In the genomic region with DNA sequence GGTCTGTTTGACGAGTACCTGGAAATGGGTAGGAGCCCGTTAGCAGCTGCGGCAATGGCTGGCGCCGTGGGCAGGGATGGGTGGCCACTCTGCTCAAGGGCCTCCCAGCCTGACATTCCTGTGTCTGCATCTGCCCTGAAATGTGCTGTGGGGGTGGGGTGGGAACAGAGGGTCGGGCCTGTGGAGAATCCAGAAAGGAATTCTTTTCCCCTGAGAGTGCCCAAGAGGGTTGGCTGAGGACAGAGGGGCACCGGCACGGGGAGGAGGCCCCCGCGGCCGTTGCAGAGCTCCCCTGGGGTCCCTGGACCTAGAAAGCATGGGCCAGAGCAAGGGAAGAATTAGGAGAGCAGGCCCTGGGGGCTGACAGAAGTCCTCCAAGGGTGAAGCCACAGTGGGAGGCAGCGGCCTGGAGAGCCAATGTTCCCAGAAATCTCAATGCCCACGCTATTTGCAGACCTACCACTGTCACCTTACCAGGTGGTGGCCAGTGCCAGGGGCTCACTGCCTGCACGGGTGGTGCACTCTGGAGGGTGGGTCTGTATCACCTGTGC, we compare ENCODE assay signal across 14 cellular contexts. TPM values are rescaled to one million over a fixed set of nuclear protein-coding genes. Genes with fewer than 3 reads are reported as not detected.
DNase-seq lines count a peak whose midpoint lies in the region; ATAC-seq and TF ChIP-seq lines count a peak whose summit lies in the region.
"Had no signal": no experiment of that assay in that cellular context is flagged by ENCODE, and none has a peak within 500 bp of the region (broad histone marks: within the 10 kb centered on the region; RNA-seq: fewer than 3 reads in every experiment).

No MANE protein-coding gene starts in this region.

- H3K9me3 ChIP-seq in T-helper 17 cell (ENCODE audit: control insufficient read depth, low read length, poor library complexity, severe bottlenecking) (no peaks in the 10 kb centered on the region), gastrocnemius medialis (no peaks in the 10 kb centered on the region)
- H3K9me3 ChIP-seq: gastroesophageal sphincter had no signal

- intact Hi-C loops in gastrocnemius medialis (cut with DNase I; ENCODE audit: low total_unique reads): loop anchor here (2.0 to 10.0 kb wide), 7 partner anchors 53 to 654 kb away; partner anchors contain the start of genes DUSP28, FARP2, MTERF4 and PASK

- in situ Hi-C loops in gastrocnemius medialis (cut with MboI; ENCODE audit: low sequenced_read_pairs in 4 of 4): no loop called here

- no peak for DNase-seq in activated T-cell treated with anti-CD3 and anti-CD28 coated beads, Interleukin-2, amount 50 U/mL, for 4 hours
- no peak for DNase-seq in activated T-cell treated with anti-CD3 and anti-CD28 coated beads, Interleukin-2, amount 50 U/mL, for 48 hours
- DNase-seq in T-helper 17 cell (no peak), iPS-NIHi11 (ENCODE audit: low spot score) (peak; percentile 61), retina (peak; percentile 46), gastrocnemius medialis (no peak)
- DNase-seq in stimulated activated CD4-positive, alpha-beta T cell treated with anti-CD3 and anti-CD28 coated beads, Interleukin-4, amount 100 ng/mL, for 4 hours: no peak
- DNase-seq: ACHN; activated CD4-positive, alpha-beta T cell treated with anti-CD3 and anti-CD28 coated beads, Interleukin-2, amount 50 U/mL, for 4 hours; effector CD8-positive, alpha-beta T cell; occipital lobe had no signal

- H3K9me3 Mint-ChIP-seq in activated T-cell treated with anti-CD3 and anti-CD28 coated beads, Interleukin-2, amount 50 U/mL, for 4 hours: no peaks in the 10 kb centered on the region

- TF ChIP-seq POLR2A in gastrocnemius medialis (IDR thresholded peaks at IDR 0.05) (no peak), GM18505 (IDR thresholded peaks at IDR 0.05; ENCODE audit: borderline replicate concordance, extremely low read depth, insufficient read depth, insufficient read length) (no peak)

- no peaks in the 10 kb centered on the region for H3K36me3 ChIP-seq in gastrocnemius medialis
- H3K36me3 ChIP-seq: gastroesophageal sphincter had no signal

- H3K4me1 Mint-ChIP-seq in activated T-cell treated with anti-CD3 and anti-CD28 coated beads, Interleukin-2, amount 50 U/mL, for 4 hours (ENCODE audit: low read depth): peaks cover 12% of the 10 kb centered on the region
- H3K4me1 Mint-ChIP-seq in T-helper 17 cell: peaks cover 18% of the 10 kb centered on the region

- peaks cover 2% of the 10 kb centered on the region for H3K27me3 Mint-ChIP-seq in activated T-cell treated with anti-CD3 and anti-CD28 coated beads, Interleukin-2, amount 50 U/mL, for 4 hours (ENCODE audit: low read depth)
- no peaks in the 10 kb centered on the region for H3K27me3 Mint-ChIP-seq in T-helper 17 cell

- ATAC-seq in activated T-cell treated with anti-CD3 and anti-CD28 coated beads, Interleukin-2, amount 50 U/mL, for 4 hours: no peak
- ATAC-seq in T-helper 17 cell (no peak), gastrocnemius medialis (no peak), GM18505 (IDR thresholded peaks at IDR 0.05; ENCODE audit: unreplicated experiment) (no peak)

- H3K27ac ChIP-seq in gastrocnemius medialis: no peak overlapping the region
- H3K27ac ChIP-seq: HL-60 had no signal

- H3K36me3 Mint-ChIP-seq in activated T-cell treated with anti-CD3 and anti-CD28 coated beads, Interleukin-2, amount 50 U/mL, for 4 hours (ENCODE audit: insufficient read depth): no peaks in the 10 kb centered on the region
- H3K36me3 Mint-ChIP-seq in T-helper 17 cell (ENCODE audit: low read depth): no peaks in the 10 kb centered on the region

- H3K4me1 ChIP-seq in gastrocnemius medialis: peaks cover 4 to 16% of the 10 kb centered on the region in 2 donors

- H3K27ac Mint-ChIP-seq in T-helper 17 cell: no peak overlapping the region

- no peak overlapping the region for H3K4me3 ChIP-seq in gastrocnemius medialis

- H3K27me3 ChIP-seq in gastrocnemius medialis: no peaks in the 10 kb centered on the region
- H3K27me3 ChIP-seq: gastroesophageal sphincter had no signal

- peak overlapping the region; percentile 69 for H3K4me3 Mint-ChIP-seq in activated T-cell treated with anti-CD3 and anti-CD28 coated beads, Interleukin-2, amount 50 U/mL, for 4 hours
- peak overlapping the region; percentile 85 for H3K4me3 Mint-ChIP-seq in T-helper 17 cell

- no peak for TF ChIP-seq CTCF in gastrocnemius medialis (IDR thresholded peaks at IDR 0.05 in 4 of 5, conservative IDR thresholded peaks at IDR 0.05 in 1 of 5)

RNA-seq across cellular contexts. Expression of gene ANO7, which starts 27.8 kb away (rescaled TPM):
- under 1 TPM; 0.60 to 0.76 (median 0.63) TPM for total RNA-seq in activated T-cell treated with anti-CD3 and anti-CD28 coated beads, Interleukin-2, amount 50 U/mL, for 4 hours
- total RNA-seq in T-helper 17 cell (under 1 TPM; 0.16 to 0.20 TPM), gastrocnemius medialis (under 1 TPM; 0.10 to 0.62 (median 0.24) TPM)

Comparison
In these comparisons a context has a peak if more than half of its experiments do, and no peak if none do; other contexts are left out.
1. DNase-seq: peak in iPS-NIHi11 (single experiment) and retina (single experiment); none in activated T-cell treated with anti-CD3 and anti-CD28 coated beads, Interleukin-2, amount 50 U/mL, for 4 hours (single experiment), activated T-cell treated with anti-CD3 and anti-CD28 coated beads, Interleukin-2, amount 50 U/mL, for 48 hours (0 of 2), T-helper 17 cell (0 of 3), gastrocnemius medialis (0 of 2) and stimulated activated CD4-positive, alpha-beta T cell treated with anti-CD3 and anti-CD28 coated beads, Interleukin-4, amount 100 ng/mL, for 4 hours (0 of 2).